8 cellular contexts compared by ENCODE assay signal in the genomic region with DNA sequence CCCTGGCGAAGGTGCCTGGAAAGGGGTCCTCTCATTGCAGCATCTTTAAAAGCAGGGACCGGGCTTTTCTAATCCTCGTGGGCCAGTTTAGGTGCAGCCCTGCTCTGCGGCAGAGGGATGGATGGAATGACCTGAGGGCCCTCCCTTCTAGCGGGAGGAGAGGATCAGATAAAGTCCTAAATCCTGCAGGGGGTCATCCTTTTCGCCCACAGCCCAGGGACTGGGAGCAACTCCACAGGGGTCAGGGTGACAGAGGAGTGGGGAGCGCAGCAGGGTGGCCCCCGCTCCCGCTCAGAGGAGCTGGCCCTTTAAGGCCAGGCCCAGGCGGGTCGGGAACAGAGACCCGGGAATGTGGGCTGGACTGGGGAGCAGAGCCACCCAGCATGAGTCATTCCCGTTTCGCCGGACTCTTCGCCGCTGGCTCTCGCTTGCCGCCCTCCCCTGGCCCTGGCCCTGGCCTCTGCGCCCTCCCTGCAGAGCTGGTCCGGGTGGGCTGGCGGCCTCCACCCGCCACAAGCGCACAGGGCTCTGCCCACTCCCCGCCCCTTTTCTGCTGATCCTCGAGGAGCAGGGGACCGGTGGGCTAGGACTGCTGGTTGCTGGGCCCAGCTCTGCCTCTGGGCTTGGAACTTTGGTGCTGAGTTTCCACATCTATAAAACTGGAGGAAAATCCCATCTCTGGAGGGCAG.
DNase-seq lines count a peak whose midpoint lies in the region; ATAC-seq, FAIRE-seq and TF ChIP-seq lines count a peak whose summit lies in the region.

No MANE protein-coding gene starts in this region.

- H3K4me3 ChIP-seq in GM12878 (peak overlapping the region; percentile 64; the same call in 1 of the 2 replicates), iPS-11a (ENCODE audit: low read depth, low read length) (peak overlapping the region; percentile 65), skeletal muscle cell (ENCODE audit: low read depth, low read length) (peak overlapping the region; percentile 55)

- no peaks in the 10 kb centered on the region for H3K27me3 ChIP-seq in GM12878 (replicated peaks in 1 of 2; ENCODE audit: control insufficient read depth in 2 of 2, insufficient read depth in 2 of 2, low read length in 1 of 2)

- peak overlapping the region; percentile 87 for H2AFZ ChIP-seq in GM12878 (ENCODE audit: control insufficient read depth, low read depth, low read length)

- no peaks in the 10 kb centered on the region for H3K9me3 ChIP-seq in GM12878 (replicated peaks; ENCODE audit: control insufficient read depth, insufficient read depth, low read length)

- in situ Hi-C loops in GM12878 (cut with MboI), result no loop called here

- H3K79me2 ChIP-seq in GM12878 (ENCODE audit: control insufficient read depth, insufficient read depth, low read length), result no peaks in the 10 kb centered on the region

- SMC1A ChIA-PET in GM12878 (lab: Charles Lee; ENCODE audit: uncharacterized antibody, unreplicated experiment), result interaction anchor here (0.8 to 1.6 kb wide), 5 partner anchors 54 to 1035 kb away, joined by 3 to 4 read pairs (median 3); a partner anchor contains a TSS

- H4K20me1 ChIP-seq in GM12878 (ENCODE audit: control insufficient read depth, insufficient read depth), result no peaks in the 10 kb centered on the region

- no peaks in the 10 kb centered on the region for H3K4me1 ChIP-seq in GM12878 (ENCODE audit: control insufficient read depth, insufficient read depth, low read length)

- TF ChIP-seq EP300 in GM12878 (IDR thresholded peaks at IDR 0.05; ENCODE audit: borderline replicate concordance in 1 of 2, control insufficient read depth in 1 of 2, low read depth in 2 of 2, low read length in 2 of 2), result no peak

- H3K36me3 ChIP-seq in GM12878 (ENCODE audit: control insufficient read depth in 2 of 2, insufficient read depth in 2 of 2, low read length in 1 of 2), result no peaks in the 10 kb centered on the region

- POLR2A ChIA-PET in GM12878 (lab: Charles Lee), result interaction anchor here (1.2 kb wide), 1 partner anchor 246 kb away, joined by 3 read pairs; no protein-coding TSS in a partner anchor

- FAIRE-seq in GM12878 (lab: Jason Lieb, UNC), result no peak

- H3K9ac ChIP-seq in GM12878 (ENCODE audit: control insufficient read depth, insufficient read depth, low read length), result peak overlapping the region; percentile 46; the same call in 1 of the 2 replicates

- TF ChIP-seq POLR2A in GM12878 (IDR thresholded peaks at IDR 0.05; ENCODE audit: low read depth, low read length), result no peak

- CTCF ChIA-PET in GM12878 (lab: Yijun Ruan, JAX), result interaction anchor here (0.7 to 5.2 kb wide), 13 partner anchors 16 to 547 kb away, joined by 3 to 50 read pairs (median 5); a partner anchor contains a TSS

- no peak for TF ChIP-seq CTCF in GM12878 (IDR thresholded peaks at IDR 0.05 in 2 of 3, conservative IDR thresholded peaks at IDR 0.05 in 1 of 3; ENCODE audit: control insufficient read depth in 2 of 3, extremely low read depth in 1 of 3, insufficient read depth in 1 of 3, low read depth in 3 of 3, low read length in 3 of 3)

- no peak; the same call in 2 of the 3 replicates for ATAC-seq in GM12878

- no peak for TF ChIP-seq RAD21 in GM12878 (IDR thresholded peaks at IDR 0.05; ENCODE audit: insufficient read depth, low read depth, low read length)

- RAD21 ChIA-PET in GM12878 (lab: Charles Lee; ENCODE audit: unreplicated experiment), result interaction anchor here (0.9 to 1.4 kb wide), 7 partner anchors 112 to 547 kb away, joined by 3 read pairs; no protein-coding TSS in a partner anchor

- peak overlapping the region; percentile 92 for H3K4me2 ChIP-seq in GM12878 (ENCODE audit: control insufficient read depth, insufficient read depth)

- intact Hi-C loops in GM12878 (cut with micrococcal nuclease; ENCODE audit: unreplicated experiment), result no loop called here

- WGBS in GM12878 (ENCODE audit: insufficient coverage, insufficient replicate concordance, low lambda C conversion rate, missing lambda C conversion rate), result 56% methylated on average over 22 of the region's 27 CpGs

- no peak overlapping the region for H3K27ac ChIP-seq in GM12878 (ENCODE audit: control insufficient read depth, insufficient read depth)

- no TSS peak for BruUV-seq in GM12878 (replicated peaks; lab: Mats Ljungman, UMichigan)

- DNase-seq in AG08396 (ENCODE audit: low spot score) (peak; percentile 96), HS-5 (ENCODE audit: low read depth) (peak; percentile 69), GM12878 (ENCODE audit: low read depth, low spot score) (no peak), skeletal muscle cell (ENCODE audit: low read depth) (peak; percentile 56), NCI-H2081 (lab: John Stamatoyannopoulos, UW) (no peak)
- no peak for DNase-seq in effector CD4-positive, alpha-beta T cell
- no peak for DNase-seq in activated CD4-positive, alpha-beta T cell treated with anti-CD3 and anti-CD28 coated beads for 48 hours

TF ChIP-seq in GM12878, 131 proteins besides CTCF, POLR2A, EP300 and RAD21:
- no peak for TF ChIP-seq ZNF384 (IDR thresholded peaks at IDR 0.05; ENCODE audit: borderline replicate concordance, low read depth, low read length)
- TF ChIP-seq PML (IDR thresholded peaks at IDR 0.05; ENCODE audit: low read length), result no peak
- no peak for TF ChIP-seq NR2C2 (IDR thresholded peaks at IDR 0.05; ENCODE audit: borderline replicate concordance, control insufficient read depth, insufficient read length, low read depth)
- TF ChIP-seq EZH2 (IDR thresholded peaks at IDR 0.05; ENCODE audit: borderline replicate concordance, control insufficient read depth, low read depth, low read length), result no peak
- TF ChIP-seq STAT3 (IDR thresholded peaks at IDR 0.05; ENCODE audit: low read depth, low read length), result no peak
- TF ChIP-seq FOXK2 (IDR thresholded peaks at IDR 0.05), result no peak
- TF ChIP-seq SMAD1 (IDR thresholded peaks at IDR 0.05; ENCODE audit: low read depth, partially characterized antibody), result no peak
- no peak for TF ChIP-seq ZSCAN29 (IDR thresholded peaks at IDR 0.05)
- no peak for TF ChIP-seq MYB (IDR thresholded peaks at IDR 0.05; ENCODE audit: borderline replicate concordance, low read depth, low read length)
- TF ChIP-seq, protein P1, sequence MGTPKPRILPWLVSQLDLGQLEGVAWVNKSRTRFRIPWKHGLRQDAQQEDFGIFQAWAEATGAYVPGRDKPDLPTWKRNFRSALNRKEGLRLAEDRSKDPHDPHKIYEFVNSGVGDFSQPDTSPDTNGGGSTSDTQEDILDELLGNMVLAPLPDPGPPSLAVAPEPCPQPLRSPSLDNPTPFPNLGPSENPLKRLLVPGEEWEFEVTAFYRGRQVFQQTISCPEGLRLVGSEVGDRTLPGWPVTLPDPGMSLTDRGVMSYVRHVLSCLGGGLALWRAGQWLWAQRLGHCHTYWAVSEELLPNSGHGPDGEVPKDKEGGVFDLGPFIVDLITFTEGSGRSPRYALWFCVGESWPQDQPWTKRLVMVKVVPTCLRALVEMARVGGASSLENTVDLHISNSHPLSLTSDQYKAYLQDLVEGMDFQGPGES (IDR thresholded peaks at IDR 0.05), result no peak
- TF ChIP-seq HCFC1 (IDR thresholded peaks at IDR 0.05; ENCODE audit: low read length), result no peak
- TF ChIP-seq ZNF274 (IDR thresholded peaks at IDR 0.05; ENCODE audit: insufficient read depth, insufficient read length), result no peak
- TF ChIP-seq TCF12 (IDR thresholded peaks at IDR 0.05; ENCODE audit: low read depth, low read length), result no peak
- TF ChIP-seq ZNF622 (IDR thresholded peaks at IDR 0.05), result no peak

Comparison
In these comparisons a context has a peak if more than half of its experiments do, and no peak if none do; other contexts are left out.
1. DNase-seq: peak in AG08396 (single experiment), HS-5 (single experiment) and skeletal muscle cell (single experiment); none in GM12878 (single experiment), effector CD4-positive, alpha-beta T cell (single experiment), activated CD4-positive, alpha-beta T cell treated with anti-CD3 and anti-CD28 coated beads for 48 hours (single experiment) and NCI-H2081 (0 of 2).
2. Peak in every context shown above with its lines, with median percentiles within 50 percentile points of each other: H3K4me3 ChIP-seq.